ENCODE assay signal across 1 cellular context in the genomic region with DNA sequence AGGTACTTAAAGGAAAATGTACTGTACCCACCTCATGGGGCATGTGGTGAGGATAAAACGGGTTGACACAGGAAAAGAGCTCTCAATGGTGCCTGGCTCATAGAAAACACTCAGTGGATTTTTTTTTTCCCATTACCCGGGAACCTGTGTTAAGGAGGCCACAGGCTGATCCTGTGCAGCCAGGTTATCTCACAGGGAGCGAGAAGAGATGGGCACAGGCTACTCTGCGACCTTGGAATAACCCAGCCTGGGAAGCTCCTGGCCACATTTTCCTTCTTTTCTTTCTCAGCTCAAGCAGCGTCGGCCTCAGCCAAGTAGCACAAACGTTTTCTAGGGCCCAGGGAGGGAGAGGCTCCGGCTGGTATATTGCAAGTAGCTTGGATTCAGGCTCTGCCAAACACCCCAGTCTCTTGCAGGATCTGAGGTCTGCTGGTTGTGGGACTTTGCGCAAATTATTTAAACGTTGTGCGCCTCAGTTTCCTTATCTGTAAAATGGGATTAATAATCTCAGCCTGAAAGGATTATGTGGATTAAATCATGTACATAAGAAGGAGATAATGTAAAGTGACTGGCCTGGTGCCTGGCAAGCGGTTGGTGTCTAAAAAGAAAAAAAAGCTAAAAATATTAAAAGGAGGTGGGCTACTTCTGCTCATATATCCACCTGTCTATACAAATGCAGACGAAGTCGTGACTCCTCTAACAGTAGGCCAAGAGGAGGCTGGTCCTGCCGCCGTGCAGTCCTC.
TF ChIP-seq lines count a peak whose summit lies in the region.

No MANE protein-coding gene starts in this region.

TF ChIP-seq in H1, 55 proteins besides CTCF, POLR2A, EP300 and RAD21:
- TF ChIP-seq KDM4A (IDR thresholded peaks at IDR 0.05; ENCODE audit: low read depth, low read length, severe bottlenecking) (no peak), GTF2F1 (IDR thresholded peaks at IDR 0.05; ENCODE audit: borderline replicate concordance, low read depth, low read length) (no peak), SP1 (IDR thresholded peaks at IDR 0.05; ENCODE audit: low read depth, low read length) (0 out of 2 replicates have a peak, but pooled peaks have one; percentile 7), BRCA1 (IDR thresholded peaks at IDR 0.05; ENCODE audit: low read depth, low read length) (no peak), POU5F1 (IDR thresholded peaks at IDR 0.05; ENCODE audit: low read depth, low read length) (no peak), RNF2 (IDR thresholded peaks at IDR 0.05; ENCODE audit: borderline replicate concordance, low read depth, low read length, missing control alignments, poor library complexity, severe bottlenecking) (no peak), KDM1A (IDR thresholded peaks at IDR 0.05; ENCODE audit: borderline replicate concordance, low read length) (peak; percentile 66), SAP30 (IDR thresholded peaks at IDR 0.05; ENCODE audit: insufficient read depth, insufficient replicate concordance, low read length) (no peak)
- TF ChIP-seq, protein P1, sequence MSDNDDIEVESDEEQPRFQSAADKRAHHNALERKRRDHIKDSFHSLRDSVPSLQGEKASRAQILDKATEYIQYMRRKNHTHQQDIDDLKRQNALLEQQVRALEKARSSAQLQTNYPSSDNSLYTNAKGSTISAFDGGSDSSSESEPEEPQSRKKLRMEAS (IDR thresholded peaks at IDR 0.05): no peak
- TF ChIP-seq, protein P2, sequence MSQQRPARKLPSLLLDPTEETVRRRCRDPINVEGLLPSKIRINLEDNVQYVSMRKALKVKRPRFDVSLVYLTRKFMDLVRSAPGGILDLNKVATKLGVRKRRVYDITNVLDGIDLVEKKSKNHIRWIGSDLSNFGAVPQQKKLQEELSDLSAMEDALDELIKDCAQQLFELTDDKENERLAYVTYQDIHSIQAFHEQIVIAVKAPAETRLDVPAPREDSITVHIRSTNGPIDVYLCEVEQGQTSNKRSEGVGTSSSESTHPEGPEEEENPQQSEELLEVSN (IDR thresholded peaks at IDR 0.05): no peak
